14 cellular contexts compared by ENCODE assay signal in genomic region chr7:98559958-98560357, GRCh38. TPM values are rescaled to one million over a fixed set of nuclear protein-coding genes. Genes with fewer than 3 reads are reported as not detected.
DNase-seq lines count a peak whose midpoint lies in the region; ATAC-seq and TF ChIP-seq lines count a peak whose summit lies in the region.
"Had no signal": no experiment of that assay in that cellular context is flagged by ENCODE, and none has a peak within 500 bp of the region (broad histone marks: within the 10 kb centered on the region; RNA-seq: fewer than 3 reads in every experiment).

No MANE protein-coding gene starts in this region.

- peak; percentile 21 for DNase-seq in DMS79 treated with DMSO at 0.1 percent for 48 hours (lab: John Stamatoyannopoulos, UW)
- DNase-seq in Jurkat, Clone E6-1 (ENCODE audit: low read depth, low spot score), result peak; percentile 37
- no peak for DNase-seq in RWPE2 (ENCODE audit: low spot score)
- peak; percentile 28 for DNase-seq in mesenteric fat pad (ENCODE audit: low spot score)
- no peak for DNase-seq in stimulated activated CD4-positive, alpha-beta T cell treated with anti-CD3 and anti-CD28 coated beads, Interleukin-2, amount 100 ng/mL, for 24 hours
- DNase-seq in NCI-H146 treated with DMSO at 0.1 percent for 48 hours (lab: John Stamatoyannopoulos, UW; ENCODE audit: unreplicated experiment), result no peak
- DNase-seq: activated CD4-positive, alpha-beta T cell treated with anti-CD3 and anti-CD28 coated beads, Interleukin-2, amount 50 U/mL, for 4 hours; C1 segment of cervical spinal cord; left cardiac atrium; NCI-H1436 treated with DMSO at 0.1 percent for 48 hours had no signal

- H3K4me1 ChIP-seq in RWPE2 (ENCODE audit: insufficient read depth, poor library complexity, severe bottlenecking), result peaks cover 21% of the 10 kb centered on the region
- H3K4me1 ChIP-seq: prostate gland had no signal

- TF ChIP-seq CTCF in RWPE2 (IDR thresholded peaks at IDR 0.05; ENCODE audit: poor library complexity, severe bottlenecking), result no peak

- H3K27me3 ChIP-seq in RWPE2 (ENCODE audit: insufficient read depth, poor library complexity, severe bottlenecking), result no peaks in the 10 kb centered on the region

- H3K9me3 ChIP-seq in RWPE2 (ENCODE audit: severe bottlenecking), result no peaks in the 10 kb centered on the region
- H3K9me3 ChIP-seq: prostate gland had no signal

- no peak overlapping the region for H3K4me3 ChIP-seq in Jurkat, Clone E6-1 (ENCODE audit: low read length)
- H3K4me3 ChIP-seq in RWPE2 (ENCODE audit: severe bottlenecking), result no peak overlapping the region
- H3K4me3 ChIP-seq: prostate gland, SK-N-MC had no signal

- no peaks in the 10 kb centered on the region for H3K36me3 ChIP-seq in RWPE2 (ENCODE audit: low read depth)
- H3K36me3 ChIP-seq: prostate gland had no signal

- peak overlapping the region; percentile 15 for H3K27ac ChIP-seq in RWPE2 (ENCODE audit: poor library complexity, severe bottlenecking)
- H3K27ac ChIP-seq: prostate gland, SK-N-MC had no signal

- ATAC-seq in RWPE2 (ENCODE audit: low read depth) (peak; percentile 24; the same call in 1 of the 3 replicates), GM21526 (IDR thresholded peaks at IDR 0.05; ENCODE audit: low FRiP score, unreplicated experiment) (no peak), HG03521 (IDR thresholded peaks at IDR 0.05; ENCODE audit: unreplicated experiment) (no peak)
- ATAC-seq: left cardiac atrium had no signal

RNA-seq across cellular contexts. Expression of gene NPTX2, which starts 57.1 kb away (rescaled TPM):
- not detected for polyA plus RNA-seq in Jurkat, Clone E6-1 (2012; ENCODE audit: insufficient read depth, insufficient read length)
- total RNA-seq in mesenteric fat pad, result 23.8 TPM

Comparison
In these comparisons a context has a peak if more than half of its experiments do, and no peak if none do; other contexts are left out.
1. DNase-seq: peak in DMS79 treated with DMSO at 0.1 percent for 48 hours (single experiment), Jurkat, Clone E6-1 (single experiment) and mesenteric fat pad (single experiment); none in RWPE2 (single experiment), stimulated activated CD4-positive, alpha-beta T cell treated with anti-CD3 and anti-CD28 coated beads, Interleukin-2, amount 100 ng/mL, for 24 hours (0 of 2) and NCI-H146 treated with DMSO at 0.1 percent for 48 hours (single experiment).